ENCODE assay signal across 8 cellular contexts in genomic region chr1:51878616-51879336, GRCh38. TPM values are rescaled to one million over a fixed set of nuclear protein-coding genes. Genes with fewer than 3 reads are reported as not detected.
DNase-seq lines count a peak whose midpoint lies in the region; ATAC-seq, FAIRE-seq and TF ChIP-seq lines count a peak whose summit lies in the region.

NRDC (minus strand) TSS chr1:51878727; CDS start chr1:51878615, 112 bp downstream.

- DNase-seq in Caco-2 (peak; percentile 98 to 99), HTR-8/SVneo (ENCODE audit: insufficient read length, low spot score) (peak; percentile 96), NOMO-1 treated with DMSO at 0.1 percent for 48 hours (lab: John Stamatoyannopoulos, UW; ENCODE audit: unreplicated experiment) (peak; percentile 99), H1 (ENCODE audit: low read depth in 1 of 2, low spot score in 2 of 2) (peak; percentile 98 to 99), medulla oblongata (ENCODE audit: extremely low spot score) (peak; percentile 100)
- peak; percentile 99 for DNase-seq in activated CD8-positive, alpha-beta memory T cell treated with anti-CD3 and anti-CD28 coated beads for 4 hours (ENCODE audit: low read depth in 2 of 2)
- DNase-seq in stimulated activated CD8-positive, alpha-beta memory T cell treated with anti-CD3 and anti-CD28 coated beads, Interleukin-12 subunit alpha, Interleukin-12 subunit beta, amount 100 ng/mL, for 1 hour (ENCODE audit: low read depth): peak; percentile 99

- peak within 1 kb of the TSS; percentile 87 for H4K91ac ChIP-seq in H1 (replicated peaks; ENCODE audit: insufficient read length, low read length)

- peak within 1 kb of the TSS; percentile 97 for H2BK12ac ChIP-seq in H1 (ENCODE audit: low read depth, low read length)

- peak within 1 kb of the TSS; percentile 57 for H2BK120ac ChIP-seq in H1 (replicated peaks; ENCODE audit: low read depth, low read length)

- peak within 1 kb of the TSS; percentile 77 to 92 for H3K4me2 ChIP-seq in H1 (ENCODE audit: insufficient read depth in 1 of 2, low read depth in 2 of 2, low read length in 2 of 2)

- intact Hi-C loops in Caco-2 (cut with micrococcal nuclease; ENCODE audit: unreplicated experiment): no loop called here

- H3K18ac ChIP-seq in H1 (ENCODE audit: extremely low read depth, low read length): peak within 1 kb of the TSS; percentile 99

- no peaks in the 10 kb centered on the region for H3K36me3 Mint-ChIP-seq in Caco-2 (ENCODE audit: insufficient read depth, unreplicated experiment)

- H3K4me3 ChIP-seq in Caco-2 (ENCODE audit: low read depth, low read length) (peak within 1 kb of the TSS; percentile 92), H1 (ENCODE audit: extremely low read depth in 1 of 4, insufficient read depth in 2 of 4, low read depth in 3 of 4, low read length in 4 of 4) (peak within 1 kb of the TSS; percentile 83 to 96 (median 93))

- H2BK20ac ChIP-seq in H1 (ENCODE audit: low read length): no peak within 1 kb of the TSS

- CTCF ChIA-PET in Caco-2 (lab: Charles Lee) (interaction anchor here (1.3 kb wide), 1 partner anchor 176 kb away, joined by 3 read pairs; the partner anchor contains the start of gene TXNDC12), H1 (lab: Charles Lee; ENCODE audit: partially characterized antibody) (interaction anchor here (0.9 to 1.6 kb wide), 7 partner anchors 10 to 123 kb away, joined by 3 to 6 read pairs (median 4); no protein-coding TSS in a partner anchor)

- no peaks in the 10 kb centered on the region for H3K9me3 ChIP-seq in Caco-2
- no peaks in the 10 kb centered on the region for H3K9me3 ChIP-seq in H1 (ENCODE audit: insufficient read depth in 2 of 2, low read depth in 1 of 2, low read length in 1 of 2)

- POLR2A ChIA-PET in Caco-2 (lab: Charles Lee): no interaction called here
- POLR2A ChIA-PET in H1 (lab: Charles Lee; ENCODE audit: partially characterized antibody): interaction anchor here (0.6 to 2.8 kb wide), 16 partner anchors 9 to 176 kb away, joined by 3 to 17 read pairs (median 4); partner anchors contain the start of gene TXNDC12

- H2AK5ac ChIP-seq in H1 (ENCODE audit: low read depth, low read length): peak within 1 kb of the TSS; percentile 89; the same call in 1 of the 2 replicates

- H3K23me2 ChIP-seq in H1 (ENCODE audit: low read depth, low read length): peaks cover 5% of the 10 kb centered on the region; the same call in 1 of the 2 replicates

- peak; percentile 9 to 92; a peak in 1 of 3 replicates for TF ChIP-seq EP300 in H1 (IDR thresholded peaks at IDR 0.05; ENCODE audit: borderline replicate concordance in 1 of 2, low read depth in 2 of 2, low read length in 2 of 2)

- H3K9me3 Mint-ChIP-seq in Caco-2 (ENCODE audit: unreplicated experiment): no peaks in the 10 kb centered on the region

- peak within 1 kb of the TSS; percentile 88 to 96 (median 92) for H3K9ac ChIP-seq in H1 (replicated peaks in 1 of 4; ENCODE audit: extremely low read depth in 1 of 4, low read depth in 3 of 4, low read length in 3 of 4)

- peaks cover 14 to 45% of the 10 kb centered on the region in 2 experiments for H3K79me2 ChIP-seq in H1 (ENCODE audit: control insufficient read depth in 1 of 2, insufficient read depth in 2 of 2, low read length in 2 of 2)

- H3K4ac ChIP-seq in H1 (replicated peaks; ENCODE audit: insufficient read length, low read depth, low read length): peak within 1 kb of the TSS; percentile 21

- H2BK5ac ChIP-seq in H1 (ENCODE audit: low read depth, low read length): peak within 1 kb of the TSS; percentile 97

- peak within 1 kb of the TSS; percentile 93 for H4K5ac ChIP-seq in H1 (ENCODE audit: insufficient read length, low read depth, low read length)

- FAIRE-seq in HTR-8/SVneo (lab: Jason Lieb, UNC) (peak; percentile 99), H1 (lab: Jason Lieb, UNC) (peak; percentile 86)

- H3K4me1 Mint-ChIP-seq in Caco-2 (ENCODE audit: low read depth, unreplicated experiment): no peaks in the 10 kb centered on the region

- TF ChIP-seq POLR2A in H1 (IDR thresholded peaks at IDR 0.05; ENCODE audit: control extremely low read depth in 1 of 2, low read depth in 2 of 2, low read length in 2 of 2): peak; percentile 73 to 80

- H3K27me3 ChIP-seq in Caco-2 (replicated peaks; ENCODE audit: control insufficient read depth, insufficient read depth, low read length) (no peaks in the 10 kb centered on the region), H1 (replicated peaks in 1 of 4; ENCODE audit: control insufficient read depth in 3 of 4, extremely low read depth in 1 of 4, insufficient read depth in 3 of 4, low read length in 3 of 4) (no peaks in the 10 kb centered on the region; a peak in 1 of 7 replicates)

- no peak within 1 kb of the TSS for H3K27ac Mint-ChIP-seq in Caco-2 (ENCODE audit: unreplicated experiment)

- no peaks in the 10 kb centered on the region for H3K36me3 ChIP-seq in Caco-2 (ENCODE audit: control insufficient read depth, insufficient read depth, low read length)
- H3K36me3 ChIP-seq in H1 (ENCODE audit: control insufficient read depth in 2 of 4, insufficient read depth in 4 of 4, low read length in 3 of 4): no peaks in the 10 kb centered on the region; a peak in 1 of 8 replicates

- peak within 1 kb of the TSS; percentile 95 for H3K27ac ChIP-seq in H1 (ENCODE audit: low read depth, low read length)

- H4K8ac ChIP-seq in H1 (ENCODE audit: extremely low read depth, insufficient read depth, low read length): peak within 1 kb of the TSS; percentile 93; the same call in 1 of the 2 replicates

- ATAC-seq in GM21381 (IDR thresholded peaks at IDR 0.05; ENCODE audit: unreplicated experiment): peak; percentile 94

- H3K14ac ChIP-seq in H1 (ENCODE audit: insufficient read length): peak within 1 kb of the TSS; percentile 67

- H4K20me1 ChIP-seq in H1 (replicated peaks in 1 of 2; ENCODE audit: control insufficient read depth in 1 of 2, insufficient read depth in 2 of 2, low read length in 2 of 2): peaks cover 0 to 1% of the 10 kb centered on the region in 2 experiments

- TF ChIP-seq RAD21 in H1 (IDR thresholded peaks at IDR 0.05 in 1 of 2, conservative IDR thresholded peaks at IDR 0.05 in 1 of 2; ENCODE audit: low read depth in 2 of 2, low read length in 2 of 2): no peak

- WGBS in H1 (ENCODE audit: extremely low coverage in 1 of 2, insufficient coverage in 1 of 2, insufficient read length in 1 of 2, insufficient replicate concordance in 2 of 2, low coverage in 1 of 2, low lambda C conversion rate in 2 of 2, missing lambda C conversion rate in 1 of 2), 2 experiments: 1% methylated on average over 45 of the region's 54 CpGs; no CpG with 5 or more reads in 1 of the 2 experiments

- H2BK15ac ChIP-seq in H1 (ENCODE audit: low read length): peak within 1 kb of the TSS; percentile 84; the same call in 1 of the 2 replicates

- peaks cover 4% of the 10 kb centered on the region for H3K27me3 Mint-ChIP-seq in Caco-2 (ENCODE audit: insufficient read depth, unreplicated experiment)

- H3K4me1 ChIP-seq in Caco-2: no peaks in the 10 kb centered on the region
- peaks cover 2 to 7% (median 3%) of the 10 kb centered on the region in 4 experiments; a peak in 4 of 7 replicates for H3K4me1 ChIP-seq in H1 (replicated peaks in 1 of 4; ENCODE audit: control insufficient read depth in 3 of 4, insufficient read depth in 4 of 4, low read length in 3 of 4)

- H3K4me3 Mint-ChIP-seq in Caco-2 (ENCODE audit: unreplicated experiment): no peak within 1 kb of the TSS

- TF ChIP-seq CTCF in Caco-2 (IDR thresholded peaks at IDR 0.05; ENCODE audit: insufficient read depth in 1 of 2, low read depth in 1 of 2, low read length in 1 of 2, severe bottlenecking in 1 of 2, unreplicated experiment in 1 of 2) (no peak), H1 (IDR thresholded peaks at IDR 0.05; ENCODE audit: control extremely low read depth in 1 of 3, insufficient read depth in 1 of 3, low read depth in 1 of 3, low read length in 3 of 3) (no peak)

- BruUV-seq in Caco-2 (replicated peaks; lab: Mats Ljungman, UMichigan): no TSS peak

- H2AFZ ChIP-seq in H1 (ENCODE audit: low read length): peak within 1 kb of the TSS; percentile 24

- peak within 1 kb of the TSS; percentile 84 for H3K56ac ChIP-seq in H1 (replicated peaks; ENCODE audit: insufficient read length, low read depth, low read length)

- no peak within 1 kb of the TSS for H3K23ac ChIP-seq in H1 (ENCODE audit: insufficient read length)

- H3K79me1 ChIP-seq in H1 (ENCODE audit: low read depth, low read length): no peaks in the 10 kb centered on the region

TF ChIP-seq in H1, 55 proteins besides CTCF, POLR2A, EP300 and RAD21 (continues in another document):
- TF ChIP-seq ATF2 (IDR thresholded peaks at IDR 0.05; ENCODE audit: low read length): peak; percentile 8; the same call in 1 of the 2 replicates
- TF ChIP-seq CBX8 (IDR thresholded peaks at IDR 0.05; ENCODE audit: borderline replicate concordance, low read depth, low read length): no peak
- TF ChIP-seq JUN (IDR thresholded peaks at IDR 0.05; ENCODE audit: low read depth, low read length): no peak
- no peak for TF ChIP-seq RXRA (IDR thresholded peaks at IDR 0.05; ENCODE audit: insufficient read depth, low read depth, low read length)
- TF ChIP-seq CEBPB (IDR thresholded peaks at IDR 0.05; ENCODE audit: low read depth, low read length): peak; percentile 93

RNA-seq across cellular contexts. Expression of gene NRDC, which starts in this region (rescaled TPM):
- total RNA-seq in Caco-2 (2022): 109 and 111 TPM in 2 replicates
- 177 and 182 TPM in 2 replicates for total RNA-seq in H1 (2021; fragmentation: NEBNext Ultra II Directional; extraction: Animal tissue kit (Norgen Biotek cat#: 25700))
- polyA plus RNA-seq in H1 (2011; rRNA removed): 61.6 and 70.2 TPM in 2 replicates
- polyA plus RNA-seq in H1 (2011; cell fraction: cytosol; rRNA removed): 89.1 TPM
- 139 TPM for polyA plus RNA-seq in H1 (2011; cell fraction: nucleus; rRNA removed)
- polyA plus RNA-seq in H1 (2012, experiment 1 of 2): 178 to 211 TPM (median 191 TPM) in 4 replicates
- polyA plus RNA-seq in H1 (2012, experiment 2 of 2): 9.6 TPM
- 123 TPM for polyA plus RNA-seq in H1 (2013, experiment 1 of 2)
- polyA plus RNA-seq in H1 (2013, experiment 2 of 2): 115 TPM
- 136 and 138 TPM in 2 replicates for polyA minus RNA-seq in H1 (2011; rRNA and poly(A)+ RNA removed)
- 51.7 TPM for polyA minus RNA-seq in H1 (2011; cell fraction: cytosol; rRNA and poly(A)+ RNA removed)
- 89.1 TPM for polyA minus RNA-seq in H1 (2011; cell fraction: nucleus; rRNA and poly(A)+ RNA removed)

Comparison
In these comparisons a context has a peak if more than half of its experiments do, and no peak if none do; other contexts are left out.
1. Peak in every context shown above with its lines: DNase-seq, ATAC-seq, H3K4me3 ChIP-seq and H3K27ac ChIP-seq.